In genomic region chr10:37860494-37861190, GRCh38 we compare ENCODE assay signal across 12 cellular contexts. TPM values are rescaled to one million over a fixed set of nuclear protein-coding genes. Genes with fewer than 3 reads are reported as not detected.
A peak's percentile ranks its signal among the peaks of the same experiment; 100 is the strongest.
DNase-seq lines count a peak whose midpoint lies in the region; ATAC-seq and TF ChIP-seq lines count a peak whose summit lies in the region.
"Had no signal": no experiment of that assay in that cellular context is flagged by ENCODE, and none has a peak within 500 bp of the region (broad histone marks: within the 10 kb centered on the region; RNA-seq: fewer than 3 reads in every experiment).

No MANE protein-coding gene starts in this region.

- DNase-seq in A172 (ENCODE audit: low spot score) = peak; percentile 55
- DNase-seq in RPMI7951 (ENCODE audit: low read depth) = peak; percentile 61
- peak; percentile 41 for DNase-seq in kidney epithelial cell (ENCODE audit: low read depth)
- no peak for DNase-seq in NCI-H1436 (lab: John Stamatoyannopoulos, UW)
- DNase-seq in AML-193 (lab: John Stamatoyannopoulos, UW) = no peak
- DNase-seq in NCI-H748 treated with DMSO at 0.1 percent for 48 hours (lab: John Stamatoyannopoulos, UW) = no peak
- no peak for DNase-seq in GM19240 (ENCODE audit: insufficient read length, low spot score)
- DNase-seq: adrenal gland; retina; stimulated activated naive CD8-positive, alpha-beta T cell treated with anti-CD3 and anti-CD28 coated beads, Interleukin-15, Interleukin-2, amounts not matched to agents 100 U/mL and 50 U/mL, for 24 hours had no signal

- no peak overlapping the region for H3K4me3 ChIP-seq in kidney epithelial cell (ENCODE audit: low read depth, low read length)
- H3K4me3 ChIP-seq: adrenal gland; BLaER1 treated with 17β-estradiol and CSF1 and Interleukin-3, amounts not matched to agents 10 nM and 100 nM had no signal

- no peaks in the 10 kb centered on the region for H3K27me3 ChIP-seq in kidney epithelial cell (ENCODE audit: control insufficient read depth, insufficient read depth, low read length)
- H3K27me3 ChIP-seq: adrenal gland; BLaER1 treated with 17β-estradiol and CSF1 and Interleukin-3, amounts not matched to agents 10 nM and 100 nM had no signal

- no peak for TF ChIP-seq CTCF in kidney epithelial cell (IDR thresholded peaks at IDR 0.05; ENCODE audit: insufficient read depth, low read length, poor library complexity, severe bottlenecking)

- ATAC-seq in GM21360 (IDR thresholded peaks at IDR 0.05; ENCODE audit: unreplicated experiment) = peak; percentile 33
- ATAC-seq: stimulated activated naive CD8-positive, alpha-beta T cell treated with anti-CD3 and anti-CD28 coated beads, Interleukin-15, Interleukin-2, amounts not matched to agents 100 U/mL and 50 U/mL, for 24 hours had no signal

- H3K36me3 ChIP-seq in kidney epithelial cell (ENCODE audit: control insufficient read depth, insufficient read depth, low read length) = no peaks in the 10 kb centered on the region
- H3K36me3 ChIP-seq: adrenal gland; BLaER1 treated with 17β-estradiol and CSF1 and Interleukin-3, amounts not matched to agents 10 nM and 100 nM had no signal

RNA-seq across cellular contexts. Expression of gene ZNF248, which starts 3.2 kb away (rescaled TPM):
- 8.8 and 9.3 TPM in 2 replicates for total RNA-seq in A172 (2014; rRNA removed; shearing (Covaris generic))
- total RNA-seq in RPMI7951 (2014; rRNA removed; shearing (Covaris generic)) = 5.9 and 6.9 TPM in 2 replicates
- 7.9 and 9.6 TPM in 2 replicates for total RNA-seq in kidney epithelial cell

Comparison
In these comparisons a context has a peak if more than half of its experiments do, and no peak if none do; other contexts are left out.
1. DNase-seq: peak in A172 (single experiment), RPMI7951 (single experiment) and kidney epithelial cell (single experiment); none in NCI-H1436 (single experiment), AML-193 (0 of 2), NCI-H748 treated with DMSO at 0.1 percent for 48 hours (single experiment) and GM19240 (single experiment).